8 cellular contexts compared by ENCODE assay signal in genomic region chr2:223943561-223944008, GRCh38. TPM values are rescaled to one million over a fixed set of nuclear protein-coding genes. Genes with fewer than 3 reads are reported as not detected.
A peak's percentile ranks its signal among the peaks of the same experiment; 100 is the strongest.
DNase-seq lines count a peak whose midpoint lies in the region; ATAC-seq, FAIRE-seq and TF ChIP-seq lines count a peak whose summit lies in the region.

No MANE protein-coding gene starts in this region.

- no peaks in the 10 kb centered on the region for H3K27me3 Mint-ChIP-seq in CD8-positive, alpha-beta T cell (ENCODE audit: low read depth)

- H2BK120ac ChIP-seq in mesenchymal stem cell (ENCODE audit: low read depth, low read length): no peak overlapping the region

- no peak overlapping the region for H2BK15ac ChIP-seq in mesenchymal stem cell (ENCODE audit: low read depth, poor library complexity, severe bottlenecking)

- no peak overlapping the region for H3K23ac ChIP-seq in mesenchymal stem cell (ENCODE audit: low read length in 2 of 2)

- H2BK5ac ChIP-seq in mesenchymal stem cell (ENCODE audit: low read depth, low read length, poor library complexity, severe bottlenecking): no peak overlapping the region

- no peaks in the 10 kb centered on the region for H3K27me3 ChIP-seq in CD8-positive, alpha-beta T cell (ENCODE audit: insufficient read depth, low read length)
- no peaks in the 10 kb centered on the region for H3K27me3 ChIP-seq in bronchial epithelial cell (ENCODE audit: control insufficient read depth, insufficient read depth, low read length)
- no peaks in the 10 kb centered on the region for H3K27me3 ChIP-seq in mesenchymal stem cell (ENCODE audit: control insufficient read depth in 1 of 2, insufficient read depth in 1 of 2, low read length in 2 of 2)

- H2BK12ac ChIP-seq in mesenchymal stem cell (ENCODE audit: low read length in 2 of 2): no peak overlapping the region

- no peak overlapping the region for H3K27ac ChIP-seq in CD8-positive, alpha-beta T cell (ENCODE audit: low read depth, low read length)
- H3K27ac ChIP-seq in mesenchymal stem cell (ENCODE audit: low read length, poor library complexity, severe bottlenecking): peak overlapping the region; percentile 58
- H3K27ac ChIP-seq in urinary bladder (ENCODE audit: low read depth): no peak overlapping the region

- H3K18ac ChIP-seq in mesenchymal stem cell (ENCODE audit: low read depth in 1 of 2, low read length in 2 of 2): no peak overlapping the region

- 6% methylated on average over 7 of the region's 7 CpGs for WGBS in mesenchymal stem cell
- 16% methylated on average over 7 of the region's 7 CpGs for WGBS in urinary bladder

- H3K4ac ChIP-seq in mesenchymal stem cell (ENCODE audit: low read depth in 1 of 2, low read length in 2 of 2): no peak overlapping the region

- H3K4me3 ChIP-seq in CD8-positive, alpha-beta T cell (ENCODE audit: low read depth, low read length): peak overlapping the region; percentile 86
- H3K4me3 ChIP-seq in bronchial epithelial cell (ENCODE audit: low read depth, low read length) (peak overlapping the region; percentile 97), mesenchymal stem cell (ENCODE audit: insufficient read depth in 1 of 2, low read depth in 1 of 2, low read length in 2 of 2) (peak overlapping the region in 1 of 2 experiments; percentile 96), urinary bladder (ENCODE audit: low read depth, low read length) (peak overlapping the region; percentile 100)

- H3K4me3 Mint-ChIP-seq in CD8-positive, alpha-beta T cell: peak overlapping the region; percentile 92

- H3K4me2 ChIP-seq in mesenchymal stem cell (ENCODE audit: low read length, poor library complexity, severe bottlenecking): peak overlapping the region; percentile 93

- H4K8ac ChIP-seq in mesenchymal stem cell (ENCODE audit: low read length): no peak overlapping the region

- H3K36me3 Mint-ChIP-seq in CD8-positive, alpha-beta T cell: peaks cover 13% of the 10 kb centered on the region

- TF ChIP-seq CTCF in CD8-positive, alpha-beta T cell (IDR thresholded peaks at IDR 0.05): no peak
- no peak for TF ChIP-seq CTCF in bronchial epithelial cell (IDR thresholded peaks at IDR 0.05; ENCODE audit: insufficient read depth, low read length, severe bottlenecking)

- H3K79me1 ChIP-seq in mesenchymal stem cell (replicated peaks; ENCODE audit: low read length, poor library complexity, severe bottlenecking): peaks cover 6% of the 10 kb centered on the region

- CTCF ChIA-PET in CD8-positive, alpha-beta T cell (lab: Charles Lee): no interaction called here

- intact Hi-C loops in CD8-positive, alpha-beta T cell (cut with DNase I, micrococcal nuclease): loop anchor here (1.0 to 5.0 kb wide), 2 partner anchors 12 to 181 kb away; no protein-coding TSS in a partner anchor

- H3K9ac ChIP-seq in mesenchymal stem cell (ENCODE audit: low read length): peak overlapping the region; percentile 97

- no peak for DNase-seq in CD8-positive, alpha-beta T cell
- DNase-seq in M059J (ENCODE audit: low read depth): peak; percentile 63
- peak; percentile 52 for DNase-seq in bronchial epithelial cell (ENCODE audit: low read depth)
- DNase-seq in mesenchymal stem cell: peak; percentile 59
- DNase-seq in effector CD4-positive, alpha-beta T cell: no peak
- DNase-seq in DMS53 treated with DMSO at 0.1 percent for 48 hours (lab: John Stamatoyannopoulos, UW; ENCODE audit: unreplicated experiment): no peak

- H3K27ac Mint-ChIP-seq in CD8-positive, alpha-beta T cell: no peak overlapping the region

- H4K91ac ChIP-seq in mesenchymal stem cell (ENCODE audit: low read length): no peak overlapping the region

- FAIRE-seq in bronchial epithelial cell (lab: Jason Lieb, UNC): no peak

- H3K14ac ChIP-seq in mesenchymal stem cell (ENCODE audit: low read length in 2 of 2): no peak overlapping the region

- H3K4me1 ChIP-seq in CD8-positive, alpha-beta T cell (ENCODE audit: insufficient read depth, low read length): peaks cover 30% of the 10 kb centered on the region
- H3K4me1 ChIP-seq in mesenchymal stem cell (ENCODE audit: control insufficient read depth, insufficient read depth, low read depth, low read length): peaks cover 8% of the 10 kb centered on the region
- no peaks in the 10 kb centered on the region for H3K4me1 ChIP-seq in urinary bladder (ENCODE audit: insufficient read depth)

- H2AFZ ChIP-seq in mesenchymal stem cell (ENCODE audit: low read depth, low read length): no peak overlapping the region

- no peaks in the 10 kb centered on the region for H3K9me3 Mint-ChIP-seq in CD8-positive, alpha-beta T cell

- no peaks in the 10 kb centered on the region for H3K36me3 ChIP-seq in CD8-positive, alpha-beta T cell (ENCODE audit: insufficient read depth, low read length)
- H3K36me3 ChIP-seq in bronchial epithelial cell (ENCODE audit: control insufficient read depth, insufficient read depth, low read length) (no peaks in the 10 kb centered on the region), mesenchymal stem cell (ENCODE audit: control insufficient read depth in 1 of 2, insufficient read depth in 2 of 2, low read depth in 1 of 2, low read length in 2 of 2) (peaks cover 0 to 2% of the 10 kb centered on the region in 2 experiments), urinary bladder (ENCODE audit: insufficient read depth) (no peaks in the 10 kb centered on the region)

- no peak for ATAC-seq in CD8-positive, alpha-beta T cell
- ATAC-seq in HG02610 (IDR thresholded peaks at IDR 0.05; ENCODE audit: unreplicated experiment): no peak

- no peak overlapping the region for H2AK5ac ChIP-seq in mesenchymal stem cell (ENCODE audit: low read length, severe bottlenecking)

- POLR2A ChIA-PET in CD8-positive, alpha-beta T cell (lab: Charles Lee): no interaction called here

- no peaks in the 10 kb centered on the region for H3K9me3 ChIP-seq in CD8-positive, alpha-beta T cell (ENCODE audit: low read length)
- peaks cover 3% of the 10 kb centered on the region for H3K9me3 ChIP-seq in mesenchymal stem cell (ENCODE audit: control insufficient read depth, low read length)

- peaks cover 49% of the 10 kb centered on the region for H3K4me1 Mint-ChIP-seq in CD8-positive, alpha-beta T cell (ENCODE audit: low read depth)

RNA-seq across cellular contexts. Expression of gene WDFY1, which starts 1.6 kb away (rescaled TPM):
- total RNA-seq in CD8-positive, alpha-beta T cell: 10 to 100 TPM; 38.6 to 42.6 TPM
- total RNA-seq in M059J (2014; rRNA removed; shearing (Covaris generic)): 31.4 and 46.6 TPM in 2 replicates
- total RNA-seq in bronchial epithelial cell: 92.7 and 111 TPM in 2 replicates
- polyA plus RNA-seq in mesenchymal stem cell (2013, experiment 1 of 2): 40.3 TPM
- 39.9 TPM for polyA plus RNA-seq in mesenchymal stem cell (2013, experiment 2 of 2)
- total RNA-seq in urinary bladder: 104 TPM
- 22.6 TPM for polyA plus RNA-seq in urinary bladder

RNA-seq across cellular contexts. Expression of gene MRPL44, which starts 13.7 kb away (rescaled TPM):
- 10 to 100 TPM; 41.4 to 41.9 TPM for total RNA-seq in CD8-positive, alpha-beta T cell
- total RNA-seq in M059J (2014; rRNA removed; shearing (Covaris generic)): 29.4 and 33.5 TPM in 2 replicates
- 25.7 and 32.9 TPM in 2 replicates for total RNA-seq in bronchial epithelial cell
- polyA plus RNA-seq in mesenchymal stem cell (2013, experiment 1 of 2): 22.5 TPM
- polyA plus RNA-seq in mesenchymal stem cell (2013, experiment 2 of 2): 21.7 TPM
- 31.5 TPM for total RNA-seq in urinary bladder
- polyA plus RNA-seq in urinary bladder: 17.6 TPM

Comparison
In these comparisons a context has a peak if more than half of its experiments do, and no peak if none do; other contexts are left out.
1. DNase-seq: peak in M059J (single experiment), bronchial epithelial cell (single experiment) and mesenchymal stem cell (single experiment); none in CD8-positive, alpha-beta T cell (0 of 7), effector CD4-positive, alpha-beta T cell (single experiment) and DMS53 treated with DMSO at 0.1 percent for 48 hours (single experiment).